8 cellular contexts compared by ENCODE assay signal in the genomic region with DNA sequence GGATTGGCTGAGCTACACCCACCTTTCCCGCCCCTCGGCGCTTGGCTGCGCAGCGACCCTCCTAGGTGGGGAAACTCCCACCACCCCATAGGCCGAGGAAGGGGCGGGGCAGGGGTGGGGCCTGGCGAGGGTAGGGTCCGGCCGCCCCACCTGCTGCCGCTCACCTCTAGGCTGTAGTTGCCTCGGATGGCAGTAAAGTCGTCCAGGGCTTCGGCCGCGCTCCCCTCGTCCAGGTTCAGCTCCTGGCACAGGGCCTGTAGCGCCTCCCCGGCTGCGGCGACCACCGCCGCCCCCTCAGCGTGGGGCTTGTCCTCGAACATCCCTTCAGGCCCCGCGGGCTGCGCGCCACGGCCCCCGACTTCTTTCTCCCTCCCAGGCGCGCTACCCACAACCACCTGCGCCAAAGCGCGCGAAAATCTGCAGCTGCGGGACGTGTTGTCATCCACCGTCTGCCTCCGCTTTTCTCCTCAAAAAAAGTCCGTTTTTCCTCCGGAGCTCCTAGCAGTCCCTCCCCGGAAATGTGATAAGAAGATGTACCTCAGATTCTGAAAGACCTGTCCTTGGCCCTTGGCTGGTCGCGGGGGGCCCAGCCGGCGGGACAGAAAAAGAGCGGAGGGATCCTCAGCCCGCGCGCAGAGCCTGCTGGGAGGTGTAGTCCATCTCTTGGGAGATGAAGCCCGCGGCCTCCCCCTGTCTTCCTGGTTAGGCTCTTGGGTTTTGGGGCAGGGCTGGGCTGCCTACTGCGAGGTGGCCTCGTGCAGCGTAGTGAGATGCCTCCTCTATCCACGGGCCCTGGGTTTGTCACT. TPM values are rescaled to one million over a fixed set of nuclear protein-coding genes. Genes with fewer than 3 reads are reported as not detected.
DNase-seq lines count a peak whose midpoint lies in the region; ATAC-seq and TF ChIP-seq lines count a peak whose summit lies in the region.

Gene RBL1, minus strand, starts transcription at position 389 of the 806 bp plus-strand sequence. Its CDS starts 69 bp downstream, at position 320.

- peak within 1 kb of the TSS; percentile 100 for H3K27ac Mint-ChIP-seq in activated CD4-positive, alpha-beta T cell treated with anti-CD3 and anti-CD28 coated beads, Interleukin-2, amount 10 ng/mL, durations not matched to agents 7 days and 5 days
- peak within 1 kb of the TSS; percentile 98 for H3K27ac Mint-ChIP-seq in dendritic cell treated with granulocyte-macrophage colony-stimulating factor and Interleukin-4, amounts not matched to agents 40 ng/mL and 50 ng/mL, for 4 days

- no peaks in the 10 kb centered on the region for H3K9me3 ChIP-seq in left lung

- H3K4me1 ChIP-seq in left lung = peaks cover 9 to 17% of the 10 kb centered on the region in 2 donors

- CTCF ChIA-PET in activated CD4-positive, alpha-beta T cell treated with anti-CD3 and anti-CD28 coated beads, Interleukin-2, amount 10 ng/mL, durations not matched to agents 7 days and 5 days (lab: Charles Lee) = interaction anchor here (0.5 to 1.2 kb wide), 7 partner anchors 8 to 196 kb away, joined by 3 to 6 read pairs (median 3); no protein-coding TSS in a partner anchor

- H3K4me3 Mint-ChIP-seq in activated CD4-positive, alpha-beta T cell treated with anti-CD3 and anti-CD28 coated beads, Interleukin-2, amount 10 ng/mL, durations not matched to agents 7 days and 5 days = peak within 1 kb of the TSS; percentile 99
- peak within 1 kb of the TSS; percentile 96 for H3K4me3 Mint-ChIP-seq in dendritic cell treated with granulocyte-macrophage colony-stimulating factor and Interleukin-4, amounts not matched to agents 40 ng/mL and 50 ng/mL, for 4 days

- H3K4me3 ChIP-seq in left lung = peak within 1 kb of the TSS; percentile 95 to 100

- peak within 1 kb of the TSS; percentile 39 to 68 for H3K27ac ChIP-seq in left lung

- POLR2A ChIA-PET in activated CD4-positive, alpha-beta T cell treated with anti-CD3 and anti-CD28 coated beads, Interleukin-2, amount 10 ng/mL, durations not matched to agents 7 days and 5 days (lab: Charles Lee) = interaction anchor here (0.5 to 1.8 kb wide), 5 partner anchors 17 to 385 kb away, joined by 3 to 7 read pairs (median 4); partner anchors contain the start of gene RPN2

- peak; percentile 64 for ATAC-seq in HG03460 (IDR thresholded peaks at IDR 0.05; ENCODE audit: unreplicated experiment)
- ATAC-seq in left lung = peak; percentile 94

- H3K36me3 ChIP-seq in left lung = no peaks in the 10 kb centered on the region

- DNase-seq in Ammon's horn (ENCODE audit: low spot score) (peak; percentile 81), GM19240 (ENCODE audit: insufficient read length, low spot score) (peak; percentile 62), NCI-H526 (lab: John Stamatoyannopoulos, UW) (peak; percentile 91 to 95), left lung (peak; percentile 87 to 92)
- peak; percentile 90 for DNase-seq in activated CD4-positive, alpha-beta T cell treated with anti-CD3 and anti-CD28 coated beads, Interleukin-2, amount 10 ng/mL, durations not matched to agents 7 days and 5 days
- DNase-seq in stimulated activated CD4-positive, alpha-beta T cell treated with anti-CD3 and anti-CD28 coated beads, Interleukin-2, amount 100 ng/mL, for 4 hours (ENCODE audit: low read depth) = peak; percentile 75

- H3K9me3 Mint-ChIP-seq in activated CD4-positive, alpha-beta T cell treated with anti-CD3 and anti-CD28 coated beads, Interleukin-2, amount 10 ng/mL, durations not matched to agents 7 days and 5 days = no peaks in the 10 kb centered on the region
- no peaks in the 10 kb centered on the region for H3K9me3 Mint-ChIP-seq in dendritic cell treated with granulocyte-macrophage colony-stimulating factor and Interleukin-4, amounts not matched to agents 40 ng/mL and 50 ng/mL, for 4 days

- H3K36me3 Mint-ChIP-seq in activated CD4-positive, alpha-beta T cell treated with anti-CD3 and anti-CD28 coated beads, Interleukin-2, amount 10 ng/mL, durations not matched to agents 7 days and 5 days (ENCODE audit: low read depth) = peaks cover 29% of the 10 kb centered on the region
- H3K36me3 Mint-ChIP-seq in dendritic cell treated with granulocyte-macrophage colony-stimulating factor and Interleukin-4, amounts not matched to agents 40 ng/mL and 50 ng/mL, for 4 days (ENCODE audit: low read depth) = peaks cover 12% of the 10 kb centered on the region

- intact Hi-C loops in dendritic cell treated with granulocyte-macrophage colony-stimulating factor and Interleukin-4, amounts not matched to agents 40 ng/mL and 50 ng/mL, for 4 days (cut with micrococcal nuclease) = loop anchor here (10.0 kb wide), 1 partner anchor 79 kb away; the partner anchor contains the start of genes MROH8 and RPN2
- intact Hi-C loops in left lung (cut with DNase I) = no loop called here

- no peaks in the 10 kb centered on the region for H3K27me3 ChIP-seq in left lung

- peaks cover 46% of the 10 kb centered on the region for H3K4me1 Mint-ChIP-seq in activated CD4-positive, alpha-beta T cell treated with anti-CD3 and anti-CD28 coated beads, Interleukin-2, amount 10 ng/mL, durations not matched to agents 7 days and 5 days
- peaks cover 33% of the 10 kb centered on the region for H3K4me1 Mint-ChIP-seq in dendritic cell treated with granulocyte-macrophage colony-stimulating factor and Interleukin-4, amounts not matched to agents 40 ng/mL and 50 ng/mL, for 4 days (ENCODE audit: low read depth)

- TF ChIP-seq CTCF in left lung (IDR thresholded peaks at IDR 0.05) = peak in 1 of 2 donors; percentile 12

- H3K27me3 Mint-ChIP-seq in activated CD4-positive, alpha-beta T cell treated with anti-CD3 and anti-CD28 coated beads, Interleukin-2, amount 10 ng/mL, durations not matched to agents 7 days and 5 days = no peaks in the 10 kb centered on the region
- H3K27me3 Mint-ChIP-seq in dendritic cell treated with granulocyte-macrophage colony-stimulating factor and Interleukin-4, amounts not matched to agents 40 ng/mL and 50 ng/mL, for 4 days = no peaks in the 10 kb centered on the region

RNA-seq across cellular contexts. Expression of gene RBL1, which starts in this region (rescaled TPM):
- total RNA-seq in activated CD4-positive, alpha-beta T cell treated with anti-CD3 and anti-CD28 coated beads, Interleukin-2, amount 10 ng/mL, durations not matched to agents 7 days and 5 days = 10 to 100 TPM; 48.9 to 53.9 TPM
- 10 to 100 TPM in 1 of 2 donors, 1 to 10 TPM in 1; 9.8 to 13.4 TPM for total RNA-seq in left lung

Comparison
In these comparisons a context has a peak if more than half of its experiments do, and no peak if none do; other contexts are left out.
1. Peak in every context shown above with its lines: DNase-seq, ATAC-seq, H3K4me3 ChIP-seq and H3K27ac ChIP-seq.